10 cellular contexts compared by ENCODE assay signal in genomic region chr15:48992545-48992944, GRCh38. TPM values are rescaled to one million over a fixed set of nuclear protein-coding genes. Genes with fewer than 3 reads are reported as not detected.
DNase-seq lines count a peak whose midpoint lies in the region; ATAC-seq, FAIRE-seq and TF ChIP-seq lines count a peak whose summit lies in the region.
"Had no signal": no experiment of that assay in that cellular context is flagged by ENCODE, and none has a peak within 500 bp of the region (broad histone marks: within the 10 kb centered on the region; RNA-seq: fewer than 3 reads in every experiment).

No MANE protein-coding gene starts in this region.

- ATAC-seq in GM19025 (IDR thresholded peaks at IDR 0.05; ENCODE audit: low read depth, unreplicated experiment) (peak; percentile 94), HG02884 (IDR thresholded peaks at IDR 0.05; ENCODE audit: unreplicated experiment) (peak; percentile 96)
- ATAC-seq in naive thymus-derived CD4-positive, alpha-beta T cell = peak; percentile 52
- ATAC-seq: activated T-cell treated with anti-CD3 and anti-CD28 coated beads, Interleukin-2, amount 50 U/mL, for 4 hours had no signal

- DNase-seq in NB4 (ENCODE audit: low read depth) = peak; percentile 47
- no peak for DNase-seq in naive thymus-derived CD4-positive, alpha-beta T cell
- no peak for DNase-seq in RCC 7860 (ENCODE audit: low spot score)
- DNase-seq in NCI-H1436 (lab: John Stamatoyannopoulos, UW) = no peak
- DNase-seq in activated CD8-positive, alpha-beta memory T cell treated with anti-CD3 and anti-CD28 coated beads for 24 hours = no peak
- no peak for DNase-seq in glomerular visceral epithelial cell (ENCODE audit: extremely low spot score)
- DNase-seq: activated T-cell treated with anti-CD3 and anti-CD28 coated beads, Interleukin-2, amount 50 U/mL, for 4 hours; NCI-H1930 had no signal

- H3K36me3 Mint-ChIP-seq in naive thymus-derived CD4-positive, alpha-beta T cell = peaks cover 18 to 55% (median 37%) of the 10 kb centered on the region in 5 donors

- TF ChIP-seq CTCF in NB4 (IDR thresholded peaks at IDR 0.05; ENCODE audit: low read depth, low read length) = no peak

- no peaks in the 10 kb centered on the region for H3K4me1 ChIP-seq in naive thymus-derived CD4-positive, alpha-beta T cell (ENCODE audit: control insufficient read depth in 2 of 2, insufficient read depth in 2 of 2, low read length in 2 of 2)

- peak overlapping the region in 2 of 9 donors; percentile 32 to 57 for H3K27ac Mint-ChIP-seq in naive thymus-derived CD4-positive, alpha-beta T cell

- POLR2A ChIA-PET in naive thymus-derived CD4-positive, alpha-beta T cell (lab: Charles Lee) = no interaction called here

- H3K27me3 Mint-ChIP-seq in naive thymus-derived CD4-positive, alpha-beta T cell = no peaks in the 10 kb centered on the region

- TF ChIP-seq POLR2A in NB4 (IDR thresholded peaks at IDR 0.05; ENCODE audit: extremely low read depth, insufficient read length) = no peak

- H3K27me3 ChIP-seq in naive thymus-derived CD4-positive, alpha-beta T cell (ENCODE audit: control insufficient read depth in 2 of 2, insufficient read depth in 2 of 2, low read length in 2 of 2) = no peaks in the 10 kb centered on the region

- CTCF ChIA-PET in naive thymus-derived CD4-positive, alpha-beta T cell (lab: Charles Lee) = no interaction called here

- no peaks in the 10 kb centered on the region for H3K9me3 ChIP-seq in naive thymus-derived CD4-positive, alpha-beta T cell (ENCODE audit: control insufficient read depth in 2 of 3, low read length in 3 of 3)

- FAIRE-seq in RCC 7860 (lab: Jason Lieb, UNC) = no peak

- H3K27ac ChIP-seq in naive thymus-derived CD4-positive, alpha-beta T cell (ENCODE audit: low read depth, low read length) = no peak overlapping the region

- H3K4me3 Mint-ChIP-seq in naive thymus-derived CD4-positive, alpha-beta T cell = no peak overlapping the region
- H3K4me3 Mint-ChIP-seq: activated T-cell treated with anti-CD3 and anti-CD28 coated beads, Interleukin-2, amount 50 U/mL, for 4 hours had no signal

- no peak overlapping the region for H3K4me3 ChIP-seq in NB4 (ENCODE audit: low read depth, low read length)
- H3K4me3 ChIP-seq in naive thymus-derived CD4-positive, alpha-beta T cell (ENCODE audit: low read length) = no peak overlapping the region

- H3K36me3 ChIP-seq in naive thymus-derived CD4-positive, alpha-beta T cell (ENCODE audit: control insufficient read depth in 2 of 3, insufficient read depth in 3 of 3, low read length in 3 of 3) = peaks cover 6 to 50% (median 13%) of the 10 kb centered on the region in 3 experiments

- intact Hi-C loops in naive thymus-derived CD4-positive, alpha-beta T cell (cut with micrococcal nuclease) = no loop called here

- H3K4me1 Mint-ChIP-seq in naive thymus-derived CD4-positive, alpha-beta T cell = no peaks in the 10 kb centered on the region

- no peaks in the 10 kb centered on the region for H3K9me3 Mint-ChIP-seq in naive thymus-derived CD4-positive, alpha-beta T cell
- H3K9me3 Mint-ChIP-seq: activated T-cell treated with anti-CD3 and anti-CD28 coated beads, Interleukin-2, amount 50 U/mL, for 4 hours had no signal

RNA-seq across cellular contexts. Expression of gene SHC4, which starts 28.8 kb away (rescaled TPM):
- 1 to 10 TPM in 1 of 5 experiments, not detected in 4; 1.2 TPM for total RNA-seq in naive thymus-derived CD4-positive, alpha-beta T cell
- not detected for polyA plus RNA-seq in naive thymus-derived CD4-positive, alpha-beta T cell

RNA-seq across cellular contexts. Expression of gene SECISBP2L, which starts 53.7 kb away (rescaled TPM):
- 10 to 100 TPM; 39.3 to 75.8 (median 55.8) TPM for total RNA-seq in naive thymus-derived CD4-positive, alpha-beta T cell
- polyA plus RNA-seq in naive thymus-derived CD4-positive, alpha-beta T cell = 10 to 100 TPM; 20.2 to 30.6 TPM
